1 cellular context compared by ENCODE assay signal in genomic region chr19:1855040-1855827, GRCh38.
TF ChIP-seq lines count a peak whose summit lies in the region.

No MANE protein-coding gene starts in this region.

TF ChIP-seq in K562, 482 proteins besides CTCF, POLR2A, EP300 and RAD21 (continued from another document):
- TF ChIP-seq ATF6 (CRISPR knock-in tag; IDR thresholded peaks at IDR 0.05) = 0 out of 2 replicates have a peak, but pooled peaks have one; percentile 12
- no peak for TF ChIP-seq FIP1L1 (IDR thresholded peaks at IDR 0.05; ENCODE audit: low read depth, low read length, poor library complexity, severe bottlenecking)
- TF ChIP-seq KDM2B (CRISPR knock-in tag; IDR thresholded peaks at IDR 0.05) = 0 out of 2 replicates have a peak, but pooled peaks have one; percentile 35
- no peak for TF ChIP-seq ELK1 (CRISPR knock-in tag; IDR thresholded peaks at IDR 0.05)
- TF ChIP-seq YY1 (IDR thresholded peaks at IDR 0.05; ENCODE audit: borderline replicate concordance in 1 of 3, control insufficient read depth in 1 of 3, extremely low read depth in 1 of 3, insufficient read depth in 3 of 3, insufficient read length in 1 of 3, insufficient replicate concordance in 2 of 3, low read depth in 1 of 3, low read length in 2 of 3) = peak in 2 of 3 experiments; percentile 46 to 61
- TF ChIP-seq KDM5B (IDR thresholded peaks at IDR 0.05; ENCODE audit: insufficient replicate concordance, low read depth, low read length) = peak; percentile 71
- 0 out of 2 replicates have a peak, but pooled peaks have one; percentile 38 for TF ChIP-seq KLF13 (tag; IDR thresholded peaks at IDR 0.05; ENCODE audit: borderline replicate concordance, low read depth)
- peak; percentile 35; the same call in 1 of the 2 replicates for TF ChIP-seq NFRKB (IDR thresholded peaks at IDR 0.05; ENCODE audit: low read depth)
- TF ChIP-seq NRF1 (conservative IDR thresholded peaks at IDR 0.05 in 1 of 2, IDR thresholded peaks at IDR 0.05 in 1 of 2) = peak; percentile 34 to 57; a peak in 3 of 4 replicates
- TF ChIP-seq NFE2L1 (tag; IDR thresholded peaks at IDR 0.05; ENCODE audit: borderline replicate concordance, low read depth) = no peak
- TF ChIP-seq NKRF (IDR thresholded peaks at IDR 0.05; ENCODE audit: borderline replicate concordance) = peak; percentile 43
- TF ChIP-seq SAFB (IDR thresholded peaks at IDR 0.05; ENCODE audit: borderline replicate concordance, low read depth, low read length) = no peak
- peak in 1 of 2 experiments; percentile 25; a peak in 1 of 4 replicates for TF ChIP-seq RCOR1 (IDR thresholded peaks at IDR 0.05; ENCODE audit: borderline replicate concordance in 1 of 2, low read depth in 2 of 2, low read length in 2 of 2)
- TF ChIP-seq JUND (IDR thresholded peaks at IDR 0.05; ENCODE audit: borderline replicate concordance, low read depth, low read length) = peak; percentile 24; the same call in 1 of the 2 replicates
- peak; percentile 46; the same call in 1 of the 3 replicates for TF ChIP-seq JUND (tag; IDR thresholded peaks at IDR 0.05; ENCODE audit: borderline replicate concordance, low read depth, low read length)
- TF ChIP-seq NR1H2 (CRISPR knock-in tag; IDR thresholded peaks at IDR 0.05) = 0 out of 2 replicates have a peak, but pooled peaks have one; percentile 17
- peak; percentile 80 for TF ChIP-seq ZNF592 (IDR thresholded peaks at IDR 0.05)
- no peak for TF ChIP-seq SREBF2 (CRISPR knock-in tag; IDR thresholded peaks at IDR 0.05)
- TF ChIP-seq MYNN (IDR thresholded peaks at IDR 0.05) = peak; percentile 84
- no peak for TF ChIP-seq MYNN (CRISPR knock-in tag; IDR thresholded peaks at IDR 0.05)
- TF ChIP-seq DEAF1 (CRISPR knock-in tag; IDR thresholded peaks at IDR 0.05) = no peak
- TF ChIP-seq SNRNP70 (optimal IDR thresholded peaks at IDR 0.05; ENCODE audit: low read depth, low read length) = no peak
- TF ChIP-seq ZNF280B (CRISPR knock-in tag; IDR thresholded peaks at IDR 0.05) = no peak
- TF ChIP-seq ZBTB11 (CRISPR knock-in tag; IDR thresholded peaks at IDR 0.05) = no peak
- TF ChIP-seq POLR2AphosphoS5 (IDR thresholded peaks at IDR 0.05; ENCODE audit: control insufficient read depth, insufficient read depth, low read depth, low read length) = peak; percentile 72; the same call in 1 of the 2 replicates
- 0 out of 2 replicates have a peak, but pooled peaks have one; percentile 30 for TF ChIP-seq ARID1B (IDR thresholded peaks at IDR 0.05)
- no peak for TF ChIP-seq ATF1 (CRISPR knock-in tag; IDR thresholded peaks at IDR 0.05)
- TF ChIP-seq ATF1 (tag; IDR thresholded peaks at IDR 0.05) = peak; percentile 18; the same call in 1 of the 2 replicates
- TF ChIP-seq PML (IDR thresholded peaks at IDR 0.05; ENCODE audit: low read length) = peak; percentile 32; the same call in 1 of the 2 replicates
- no peak for TF ChIP-seq SETDB1 (IDR thresholded peaks at IDR 0.05; ENCODE audit: low read length)
- TF ChIP-seq L3MBTL2 (IDR thresholded peaks at IDR 0.05) = no peak
- TF ChIP-seq ARHGAP35 (IDR thresholded peaks at IDR 0.05; ENCODE audit: partially characterized antibody) = no peak
- TF ChIP-seq NEUROD1 (IDR thresholded peaks at IDR 0.05; ENCODE audit: borderline replicate concordance, low read depth, low read length, partially characterized antibody) = peak; percentile 30
- TF ChIP-seq MTA3 (IDR thresholded peaks at IDR 0.05; ENCODE audit: borderline replicate concordance) = peak; percentile 48
- TF ChIP-seq CHAMP1 (IDR thresholded peaks at IDR 0.05) = no peak
- no peak for TF ChIP-seq SMARCC2 (IDR thresholded peaks at IDR 0.05; ENCODE audit: low read depth)
- TF ChIP-seq GTF2F1 (IDR thresholded peaks at IDR 0.05; ENCODE audit: low read depth, low read length) = peak; percentile 39; the same call in 1 of the 2 replicates
- TF ChIP-seq SIN3A (IDR thresholded peaks at IDR 0.05; ENCODE audit: borderline replicate concordance in 2 of 2, control insufficient read depth in 1 of 2, low read depth in 2 of 2, low read length in 2 of 2) = peak in 1 of 2 experiments; percentile 33; a peak in 2 of 4 replicates
- TF ChIP-seq MAZ (CRISPR knock-in tag; conservative IDR thresholded peaks at IDR 0.05 in 1 of 2, IDR thresholded peaks at IDR 0.05 in 1 of 2) = peak; percentile 49 to 66; a peak in 3 of 4 replicates
- TF ChIP-seq FOXM1 (IDR thresholded peaks at IDR 0.05; ENCODE audit: low read depth) = no peak
- TF ChIP-seq FOXM1 (CRISPR knock-in tag; IDR thresholded peaks at IDR 0.05; ENCODE audit: low read depth) = peak; percentile 62; the same call in 1 of the 2 replicates
- TF ChIP-seq CEBPG (CRISPR knock-in tag; IDR thresholded peaks at IDR 0.05) = no peak
- TF ChIP-seq CEBPG (tag; conservative IDR thresholded peaks at IDR 0.05 in 1 of 2, IDR thresholded peaks at IDR 0.05 in 1 of 2) = no peak
- peak; percentile 72 for TF ChIP-seq SUPT5H (IDR thresholded peaks at IDR 0.05)
